Comparison of ENCODE assay signal across 26 cellular contexts in genomic region chr4:149738156-149738555, GRCh38.
"Had no signal": no experiment of that assay in that cellular context is flagged by ENCODE, and none has a peak within 500 bp of the region (broad histone marks: within the 10 kb centered on the region; RNA-seq: fewer than 3 reads in every experiment).

No MANE protein-coding gene starts in this region.

- H3K36me3 Mint-ChIP-seq: memory B cell; mesothelial cell of epicardium; naive B cell; stimulated activated naive B cell treated with anti-CD40 and anti-IgM and Interleukin-4, amounts not matched to agents 10 μg/mL and 1 μg/mL and 100 μg/mL, for 72 hours had no signal

- H3K4me3 ChIP-seq: colonic mucosa, left ventricle myocardium inferior, lower lobe of right lung, psoas muscle, sigmoid colon, skin epidermis, thoracic aorta had no signal

- H3K9me3 ChIP-seq: colonic mucosa, left ventricle myocardium inferior, lower lobe of right lung, neutrophil, psoas muscle, sigmoid colon, thoracic aorta had no signal

- H3K27ac ChIP-seq: colonic mucosa, foreskin keratinocyte, left ventricle myocardium inferior, lower lobe of right lung, neutrophil, psoas muscle, sigmoid colon, skin epidermis, thoracic aorta had no signal

- H3K9me3 Mint-ChIP-seq: endodermal cell; nephron; stimulated activated naive B cell treated with anti-CD40 and anti-IgM and Interleukin-4, amounts not matched to agents 10 μg/mL and 1 μg/mL and 100 μg/mL, for 72 hours; stimulated activated naive CD8-positive, alpha-beta T cell treated with anti-CD3 and anti-CD28 coated beads, Interleukin-15, amount 100 ng/mL, for 72 hours had no signal

- H3K4me1 ChIP-seq: colonic mucosa, foreskin keratinocyte, left ventricle myocardium inferior, lower lobe of right lung, psoas muscle, sigmoid colon had no signal

- H3K4me1 Mint-ChIP-seq: endodermal cell; memory B cell; mesothelial cell of epicardium; naive B cell; nephron; stimulated activated naive B cell treated with anti-CD40 and anti-IgM and Interleukin-4, amounts not matched to agents 10 μg/mL and 1 μg/mL and 100 μg/mL, for 72 hours; stimulated activated naive CD8-positive, alpha-beta T cell treated with anti-CD3 and anti-CD28 coated beads, Interleukin-15, amount 100 ng/mL, for 72 hours had no signal

- H3K36me3 ChIP-seq: colonic mucosa, left ventricle myocardium inferior, lower lobe of right lung, neutrophil, sigmoid colon, thoracic aorta had no signal

- H3K27me3 Mint-ChIP-seq: memory B cell; stimulated activated naive B cell treated with anti-CD40 and anti-IgM and Interleukin-4, amounts not matched to agents 10 μg/mL and 1 μg/mL and 100 μg/mL, for 72 hours; stimulated activated naive CD8-positive, alpha-beta T cell treated with anti-CD3 and anti-CD28 coated beads, Interleukin-15, amount 100 ng/mL, for 72 hours had no signal

- DNase-seq: colonic mucosa; effector CD4-positive, alpha-beta T cell; endodermal cell; erythroblast; foreskin keratinocyte; kidney; left cardiac atrium; left ventricle myocardium inferior; lower lobe of right lung; naive B cell; psoas muscle; retina; sigmoid colon; stimulated activated CD4-positive, alpha-beta T cell treated with anti-CD3 and anti-CD28 coated beads, Interleukin-2, amount 100 ng/mL, for 24 hours; stimulated activated CD4-positive, alpha-beta T cell treated with anti-CD3 and anti-CD28 coated beads, Interleukin-4, amount 100 ng/mL, for 4 hours; stimulated activated naive B cell treated with anti-CD40 and anti-IgM and Interleukin-4, amounts not matched to agents 10 μg/mL and 1 μg/mL and 100 μg/mL, for 72 hours; stimulated activated naive CD8-positive, alpha-beta T cell treated with anti-CD3 and anti-CD28 coated beads, Interleukin-15, amount 100 ng/mL, for 72 hours; substantia nigra; trophoblast cell had no signal

- FAIRE-seq: endothelial cell of umbilical vein, kidney had no signal

- H3K27ac Mint-ChIP-seq: endodermal cell; memory B cell; mesothelial cell of epicardium; naive B cell; nephron; stimulated activated naive B cell treated with anti-CD40 and anti-IgM and Interleukin-4, amounts not matched to agents 10 μg/mL and 1 μg/mL and 100 μg/mL, for 72 hours; stimulated activated naive CD8-positive, alpha-beta T cell treated with anti-CD3 and anti-CD28 coated beads, Interleukin-15, amount 100 ng/mL, for 72 hours had no signal

- ATAC-seq: foreskin keratinocyte; left cardiac atrium; lower lobe of right lung; psoas muscle; stimulated activated naive B cell treated with anti-CD40 and anti-IgM and Interleukin-4, amounts not matched to agents 10 μg/mL and 1 μg/mL and 100 μg/mL, for 72 hours; stimulated activated naive CD8-positive, alpha-beta T cell treated with anti-CD3 and anti-CD28 coated beads, Interleukin-15, amount 100 ng/mL, for 72 hours had no signal

- H3K4me3 Mint-ChIP-seq: endodermal cell; memory B cell; mesothelial cell of epicardium; naive B cell; nephron; stimulated activated naive B cell treated with anti-CD40 and anti-IgM and Interleukin-4, amounts not matched to agents 10 μg/mL and 1 μg/mL and 100 μg/mL, for 72 hours; stimulated activated naive CD8-positive, alpha-beta T cell treated with anti-CD3 and anti-CD28 coated beads, Interleukin-15, amount 100 ng/mL, for 72 hours had no signal

- H3K27me3 ChIP-seq: colonic mucosa, foreskin keratinocyte, neutrophil, sigmoid colon had no signal
